Comparison of ENCODE assay signal across 24 cellular contexts in genomic region chr3:24679429-24679828, GRCh38.
"Had no signal": no experiment of that assay in that cellular context is flagged by ENCODE, and none has a peak within 500 bp of the region (broad histone marks: within the 10 kb centered on the region; RNA-seq: fewer than 3 reads in every experiment).

No MANE protein-coding gene starts in this region.

- H3K9me3 ChIP-seq: MG63, Peyer's patch, SJSA1 had no signal

- H3K4me3 ChIP-seq: MG63, Peyer's patch, SJSA1, SK-N-MC had no signal

- H3K4me1 ChIP-seq: Peyer's patch had no signal

- FAIRE-seq: HepG2 had no signal

- H3K27me3 ChIP-seq: MG63, Peyer's patch, SJSA1 had no signal

- H3K36me3 ChIP-seq: MG63, Peyer's patch, SJSA1 had no signal

- DNase-seq: IMR-90, Karpas-422, KG1, MG63, NCI-H1092, NCI-H1105 treated with DMSO at 0.1 percent for 48 hours, NCI-H1417 treated with DMSO at 0.1 percent for 48 hours, NCI-H146, NCI-H1694 treated with DMSO at 0.1 percent for 48 hours, NCI-H1930, NCI-H2081, NCI-H2171, NCI-H226, NCI-H446, NCI-H510A, NCI-H524 treated with DMSO at 0.1 percent for 48 hours, NCI-H69, NCI-H774, Peyer's patch, Right ventricle myocardium superior, SIG-M5 had no signal

- H3K27ac ChIP-seq: Peyer's patch, SJSA1, SK-N-MC had no signal

- ATAC-seq: HepG2 had no signal
